Comparison of ENCODE assay signal across 12 cellular contexts in genomic region chr9:90287567-90288274, GRCh38.
DNase-seq lines count a peak whose midpoint lies in the region; ATAC-seq, FAIRE-seq and TF ChIP-seq lines count a peak whose summit lies in the region.
"Had no signal": no experiment of that assay in that cellular context is flagged by ENCODE, and none has a peak within 500 bp of the region (broad histone marks: within the 10 kb centered on the region; RNA-seq: fewer than 3 reads in every experiment).

No MANE protein-coding gene starts in this region.

- peak; percentile 95 for ATAC-seq in GM19351 (IDR thresholded peaks at IDR 0.05; ENCODE audit: unreplicated experiment)
- ATAC-seq in HG03064 (IDR thresholded peaks at IDR 0.05; ENCODE audit: low read depth, unreplicated experiment), result peak; percentile 81

- no peaks in the 10 kb centered on the region for H3K27me3 ChIP-seq in right atrium auricular region
- H3K27me3 ChIP-seq: right lobe of liver had no signal

- no peaks in the 10 kb centered on the region for H3K36me3 ChIP-seq in right atrium auricular region
- H3K36me3 ChIP-seq: right lobe of liver had no signal

- TF ChIP-seq POLR2A in GM12891 (IDR thresholded peaks at IDR 0.05; ENCODE audit: low read depth, low read length) (0 out of 2 replicates have a peak, but pooled peaks have one; percentile 30), erythroblast (IDR thresholded peaks at IDR 0.05; ENCODE audit: low read length) (no peak)

- FAIRE-seq in GM12891 (lab: Jason Lieb, UNC), result peak; percentile 87

- no peak overlapping the region for H3K4me3 ChIP-seq in right atrium auricular region
- H3K4me3 ChIP-seq: right lobe of liver had no signal

- DNase-seq in GM12891 (ENCODE audit: insufficient read length, low spot score) (peak; percentile 13), cerebellum (ENCODE audit: low spot score) (peak; percentile 54), erythroblast (lab: John Stamatoyannopoulos, UW) (no peak), NCI-H526 treated with DMSO at 0.1 percent for 48 hours (lab: John Stamatoyannopoulos, UW) (no peak), right atrium auricular region (ENCODE audit: low spot score) (no peak)
- DNase-seq in stimulated activated CD4-positive, alpha-beta T cell treated with anti-CD3 and anti-CD28 coated beads, Interleukin-4, amount 100 ng/mL, for 4 hours, result no peak
- DNase-seq: activated T-cell treated with anti-CD3 and anti-CD28 coated beads, Interleukin-2, amount 50 U/mL, for 48 hours; GF-D8; NCI-H774; right lobe of liver had no signal

- TF ChIP-seq CTCF in right atrium auricular region (IDR thresholded peaks at IDR 0.05), result no peak

- H3K4me1 ChIP-seq in right atrium auricular region, result no peaks in the 10 kb centered on the region
- H3K4me1 ChIP-seq: right lobe of liver had no signal

- H3K9me3 ChIP-seq in right atrium auricular region, result no peaks in the 10 kb centered on the region
- H3K9me3 ChIP-seq: right lobe of liver had no signal

- no peak overlapping the region for H3K27ac ChIP-seq in right atrium auricular region
- H3K27ac ChIP-seq: right lobe of liver had no signal

TF ChIP-seq in GM12891, 5 proteins besides CTCF, POLR2A, EP300 and RAD21:
- TF ChIP-seq POU2F2 (IDR thresholded peaks at IDR 0.05; ENCODE audit: low read depth, low read length), result no peak
- TF ChIP-seq POLR2AphosphoS5 (IDR thresholded peaks at IDR 0.05; ENCODE audit: low read depth, low read length), result no peak
- no peak for TF ChIP-seq PAX5 (IDR thresholded peaks at IDR 0.05; ENCODE audit: insufficient read depth, low read length, severe bottlenecking)
- TF ChIP-seq TAF1 (IDR thresholded peaks at IDR 0.05; ENCODE audit: low read depth, low read length), result no peak
- TF ChIP-seq SPI1 (IDR thresholded peaks at IDR 0.05; ENCODE audit: low read depth, low read length), result no peak

Comparison
In these comparisons a context has a peak if more than half of its experiments do, and no peak if none do; other contexts are left out.
1. DNase-seq: peak in GM12891 (single experiment) and cerebellum (single experiment); none in erythroblast (0 of 2), NCI-H526 treated with DMSO at 0.1 percent for 48 hours (single experiment), stimulated activated CD4-positive, alpha-beta T cell treated with anti-CD3 and anti-CD28 coated beads, Interleukin-4, amount 100 ng/mL, for 4 hours (0 of 2) and right atrium auricular region (single experiment).